ENCODE assay signal across 15 cellular contexts in the genomic region with DNA sequence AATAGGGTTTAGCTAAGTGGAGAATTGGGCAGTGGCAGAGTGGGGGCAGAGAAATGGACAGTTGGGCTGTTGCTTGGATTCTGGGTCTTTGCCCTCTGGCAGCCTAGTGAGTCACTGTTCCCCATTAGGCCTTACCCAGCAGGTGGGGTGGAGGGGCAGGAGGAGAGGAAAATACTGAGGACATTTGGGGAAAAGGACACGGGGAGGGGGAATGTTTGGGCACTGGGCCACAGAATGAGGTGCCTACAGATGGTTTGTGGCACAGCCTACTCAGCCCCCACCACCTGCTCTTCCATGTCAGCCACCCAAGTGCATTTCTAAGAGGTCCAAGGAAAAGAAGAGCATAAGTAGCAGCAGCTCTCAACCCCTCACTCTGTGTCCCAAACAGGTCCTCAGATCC. TPM values are rescaled to one million over a fixed set of nuclear protein-coding genes. Genes with fewer than 3 reads are reported as not detected.
"Had no signal": no experiment of that assay in that cellular context is flagged by ENCODE, and none has a peak within 500 bp of the region (broad histone marks: within the 10 kb centered on the region; RNA-seq: fewer than 3 reads in every experiment).

No MANE protein-coding gene starts in this region.

- H3K36me3 Mint-ChIP-seq: immature natural killer cell; natural killer cell treated with Interleukin-12 subunit alpha and Interleukin-12 subunit beta and Interleukin-15 and Interleukin-18, amount 100 ng/mL, for 72 hours; stimulated activated memory B cell treated with anti-CD40 and anti-IgM and Interleukin-4, amounts not matched to agents 10 μg/mL and 1 μg/mL and 100 μg/mL, for 72 hours had no signal

- DNase-seq: effector memory CD8-positive, alpha-beta T cell; immature natural killer cell; left lung; mucosa of descending colon; occipital lobe; pancreas; right cardiac atrium; stimulated activated CD4-positive, alpha-beta T cell treated with anti-CD3 and anti-CD28 coated beads, Interleukin-4, amount 100 ng/mL, for 24 hours; stimulated activated naive CD8-positive, alpha-beta T cell treated with anti-CD3 and anti-CD28 coated beads, Interleukin-15, amount 100 ng/mL, for 72 hours; testis had no signal

- H3K27me3 Mint-ChIP-seq: effector memory CD8-positive, alpha-beta T cell; progenitor cell of endocrine pancreas; stimulated activated naive CD8-positive, alpha-beta T cell treated with anti-CD3 and anti-CD28 coated beads, Interleukin-15, amount 100 ng/mL, for 72 hours had no signal

- H3K27ac Mint-ChIP-seq: dendritic cell treated with granulocyte-macrophage colony-stimulating factor and Interleukin-4, amounts not matched to agents 40 ng/mL and 50 ng/mL, for 4 days; effector memory CD8-positive, alpha-beta T cell; immature natural killer cell; natural killer cell treated with Interleukin-12 subunit alpha and Interleukin-12 subunit beta and Interleukin-15 and Interleukin-18, amount 100 ng/mL, for 72 hours; progenitor cell of endocrine pancreas; stimulated activated memory B cell treated with anti-CD40 and anti-IgM and Interleukin-4, amounts not matched to agents 10 μg/mL and 1 μg/mL and 100 μg/mL, for 72 hours had no signal

- H3K4me3 Mint-ChIP-seq: dendritic cell treated with granulocyte-macrophage colony-stimulating factor and Interleukin-4, amounts not matched to agents 40 ng/mL and 50 ng/mL, for 4 days; effector memory CD8-positive, alpha-beta T cell; immature natural killer cell; natural killer cell treated with Interleukin-12 subunit alpha and Interleukin-12 subunit beta and Interleukin-15 and Interleukin-18, amount 100 ng/mL, for 72 hours; stimulated activated memory B cell treated with anti-CD40 and anti-IgM and Interleukin-4, amounts not matched to agents 10 μg/mL and 1 μg/mL and 100 μg/mL, for 72 hours; stimulated activated naive CD8-positive, alpha-beta T cell treated with anti-CD3 and anti-CD28 coated beads, Interleukin-15, amount 100 ng/mL, for 72 hours had no signal

- ATAC-seq: effector memory CD8-positive, alpha-beta T cell; gastroesophageal sphincter; left lung; mucosa of descending colon; natural killer cell treated with Interleukin-12 subunit alpha and Interleukin-12 subunit beta and Interleukin-15 and Interleukin-18, amount 100 ng/mL, for 72 hours; pancreas; right cardiac atrium; stimulated activated memory B cell treated with anti-CD40 and anti-IgM and Interleukin-4, amounts not matched to agents 10 μg/mL and 1 μg/mL and 100 μg/mL, for 72 hours; stimulated activated naive CD8-positive, alpha-beta T cell treated with anti-CD3 and anti-CD28 coated beads, Interleukin-15, amount 100 ng/mL, for 72 hours had no signal

- H3K4me1 Mint-ChIP-seq: immature natural killer cell; stimulated activated memory B cell treated with anti-CD40 and anti-IgM and Interleukin-4, amounts not matched to agents 10 μg/mL and 1 μg/mL and 100 μg/mL, for 72 hours; stimulated activated naive CD8-positive, alpha-beta T cell treated with anti-CD3 and anti-CD28 coated beads, Interleukin-15, amount 100 ng/mL, for 72 hours had no signal

- H3K9me3 Mint-ChIP-seq: dendritic cell treated with granulocyte-macrophage colony-stimulating factor and Interleukin-4, amounts not matched to agents 40 ng/mL and 50 ng/mL, for 4 days; effector memory CD8-positive, alpha-beta T cell; immature natural killer cell; natural killer cell treated with Interleukin-12 subunit alpha and Interleukin-12 subunit beta and Interleukin-15 and Interleukin-18, amount 100 ng/mL, for 72 hours; stimulated activated memory B cell treated with anti-CD40 and anti-IgM and Interleukin-4, amounts not matched to agents 10 μg/mL and 1 μg/mL and 100 μg/mL, for 72 hours; stimulated activated naive CD8-positive, alpha-beta T cell treated with anti-CD3 and anti-CD28 coated beads, Interleukin-15, amount 100 ng/mL, for 72 hours had no signal

RNA-seq across cellular contexts. Expression of gene SLC16A2, which starts 13.0 kb away (rescaled TPM):
- total RNA-seq: natural killer cell treated with Interleukin-12 subunit alpha and Interleukin-12 subunit beta and Interleukin-15 and Interleukin-18, amount 100 ng/mL, for 72 hours had no signal
